In genomic region chr2:46345775-46346174, GRCh38 we compare ENCODE assay signal across 22 cellular contexts.
"Had no signal": no experiment of that assay in that cellular context is flagged by ENCODE, and none has a peak within 500 bp of the region (broad histone marks: within the 10 kb centered on the region; RNA-seq: fewer than 3 reads in every experiment).

No MANE protein-coding gene starts in this region.

- H3K4me3 ChIP-seq: psoas muscle, skin epidermis, transverse colon, uterus had no signal

- H3K4me1 ChIP-seq: uterus had no signal

- H3K27me3 ChIP-seq: transverse colon, uterus had no signal

- H3K27ac ChIP-seq: neutrophil, parathyroid adenoma, psoas muscle had no signal

- DNase-seq: hippocampal formation; kidney glomerular epithelial cell; left cardiac atrium; mammary epithelial cell; mesenchymal stem cell; naive thymus-derived CD8-positive, alpha-beta T cell; occipital lobe; psoas muscle; stimulated activated CD4-positive, alpha-beta T cell treated with anti-CD3 and anti-CD28 coated beads, Interleukin-12 subunit alpha, Interleukin-12 subunit beta, amount 100 ng/mL, for 4 hours; stimulated activated CD4-positive, alpha-beta T cell treated with anti-CD3 and anti-CD28 coated beads, Interleukin-4, amount 100 ng/mL, for 24 hours; stimulated activated naive CD4-positive, alpha-beta T cell treated with Interleukin-2 at 50 U/mL for 16 hours; stimulated activated naive CD8-positive, alpha-beta T cell treated with anti-CD3 and anti-CD28 coated beads, Interleukin-15, amount 100 ng/mL, for 72 hours; substantia nigra; transverse colon; uterus had no signal

- H3K9me3 ChIP-seq: neutrophil, psoas muscle, transverse colon, uterus had no signal

- FAIRE-seq: keratinocyte had no signal

- ATAC-seq: left cardiac atrium; left lobe of liver; naive thymus-derived CD8-positive, alpha-beta T cell; psoas muscle; sciatic nerve; stimulated activated effector memory CD8-positive, alpha-beta T cell treated with anti-CD3 and anti-CD28 coated beads, Interleukin-12 subunit alpha, Interleukin-12 subunit beta, amount 100 ng/mL, for 72 hours; stimulated activated naive CD8-positive, alpha-beta T cell treated with anti-CD3 and anti-CD28 coated beads, Interleukin-15, amount 100 ng/mL, for 72 hours had no signal

- H3K36me3 ChIP-seq: neutrophil, uterus had no signal

- H2AFZ ChIP-seq: parathyroid adenoma had no signal

- H3K9ac ChIP-seq: parathyroid adenoma had no signal
